1 cellular context compared by ENCODE assay signal in the genomic region with DNA sequence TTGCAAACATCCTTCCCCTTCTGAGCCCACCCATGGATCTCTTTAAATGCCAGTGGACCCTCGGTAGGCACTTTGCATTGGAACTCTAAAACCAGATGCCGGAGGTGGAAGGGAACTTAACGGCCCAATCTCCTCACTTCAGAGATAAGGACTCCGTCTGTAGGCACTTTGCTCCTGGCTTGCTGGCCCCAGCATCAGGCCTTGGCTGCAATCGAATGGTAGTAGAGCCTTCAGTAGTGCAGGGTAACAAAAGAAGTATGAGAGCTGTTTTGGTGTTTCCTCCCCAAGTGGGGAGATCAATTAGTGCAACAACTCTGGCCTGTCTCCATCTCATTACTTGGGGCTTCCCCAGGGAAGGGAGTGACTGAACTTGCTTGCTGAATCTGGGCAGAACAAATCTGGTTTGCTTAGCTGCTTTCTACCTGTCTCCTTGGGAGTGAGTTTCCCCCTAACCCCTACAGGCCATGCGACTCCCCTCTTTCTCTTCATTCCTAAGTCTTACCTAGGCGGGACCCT.
TF ChIP-seq lines count a peak whose summit lies in the region.

No MANE protein-coding gene starts in this region.

TF ChIP-seq in H1, 55 proteins besides CTCF, POLR2A, EP300 and RAD21:
- no peak for TF ChIP-seq TAF7 (optimal IDR thresholded peaks at IDR 0.05; ENCODE audit: borderline replicate concordance, low read depth, low read length)
- no peak for TF ChIP-seq MAFK (IDR thresholded peaks at IDR 0.05; ENCODE audit: low read depth, low read length)
- TF ChIP-seq RBBP5 (IDR thresholded peaks at IDR 0.05; ENCODE audit: borderline replicate concordance, low read depth, low read length), result no peak
- TF ChIP-seq, protein P1, sequence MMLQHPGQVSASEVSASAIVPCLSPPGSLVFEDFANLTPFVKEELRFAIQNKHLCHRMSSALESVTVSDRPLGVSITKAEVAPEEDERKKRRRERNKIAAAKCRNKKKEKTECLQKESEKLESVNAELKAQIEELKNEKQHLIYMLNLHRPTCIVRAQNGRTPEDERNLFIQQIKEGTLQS (IDR thresholded peaks at IDR 0.05; ENCODE audit: insufficient read depth, low read depth, low read length), result no peak
